In genomic region chrX:72181178-72182125, GRCh38 we compare ENCODE assay signal across 8 cellular contexts. TPM values are rescaled to one million over a fixed set of nuclear protein-coding genes. Genes with fewer than 3 reads are reported as not detected.
DNase-seq lines count a peak whose midpoint lies in the region; ATAC-seq lines count a peak whose summit lies in the region.

PIN4 (plus strand) TSS chrX:72181757; CDS start chrX:72181786, 29 bp downstream.

- no peak within 1 kb of the TSS for H2AFZ ChIP-seq in mesenchymal stem cell (ENCODE audit: low read depth, low read length)

- H3K9ac ChIP-seq in endocrine pancreas (ENCODE audit: control insufficient read depth, insufficient read depth, low read length) (peak within 1 kb of the TSS; percentile 73), mesenchymal stem cell (ENCODE audit: low read length) (peak within 1 kb of the TSS; percentile 98)

- H3K36me3 ChIP-seq in endocrine pancreas (ENCODE audit: control insufficient read depth, insufficient read depth, low read length) (no peaks in the 10 kb centered on the region), mesenchymal stem cell (ENCODE audit: control insufficient read depth in 1 of 2, insufficient read depth in 2 of 2, low read depth in 1 of 2, low read length in 2 of 2) (peaks cover 0 to 4% of the 10 kb centered on the region in 2 experiments)

- H3K4me3 ChIP-seq in endocrine pancreas (ENCODE audit: control insufficient read depth, insufficient read depth, low read length) (peak within 1 kb of the TSS; percentile 84), mesenchymal stem cell (ENCODE audit: insufficient read depth in 1 of 2, low read depth in 1 of 2, low read length in 2 of 2) (peak within 1 kb of the TSS; percentile 85 to 88)

- H3K27me3 ChIP-seq in endocrine pancreas (ENCODE audit: control insufficient read depth, insufficient read depth, low read length), result no peaks in the 10 kb centered on the region
- H3K27me3 ChIP-seq in mesenchymal stem cell (ENCODE audit: control insufficient read depth in 1 of 2, insufficient read depth in 1 of 2, low read length in 2 of 2), result peaks cover 0 to 19% of the 10 kb centered on the region in 2 experiments

- H3K18ac ChIP-seq in mesenchymal stem cell (ENCODE audit: low read depth in 1 of 2, low read length in 2 of 2), result peak within 1 kb of the TSS; percentile 83 to 85

- no peak within 1 kb of the TSS for H2BK5ac ChIP-seq in mesenchymal stem cell (ENCODE audit: low read depth, low read length, poor library complexity, severe bottlenecking)

- peak within 1 kb of the TSS; percentile 85 for H4K8ac ChIP-seq in mesenchymal stem cell (ENCODE audit: low read length)

- H2BK15ac ChIP-seq in mesenchymal stem cell (ENCODE audit: low read depth, poor library complexity, severe bottlenecking), result no peak within 1 kb of the TSS

- H3K79me1 ChIP-seq in mesenchymal stem cell (replicated peaks; ENCODE audit: low read length, poor library complexity, severe bottlenecking), result peaks cover 5% of the 10 kb centered on the region

- H3K23ac ChIP-seq in mesenchymal stem cell (ENCODE audit: low read length in 2 of 2), result no peak within 1 kb of the TSS

- no peak within 1 kb of the TSS for H2BK12ac ChIP-seq in mesenchymal stem cell (ENCODE audit: low read length in 2 of 2)

- H3K9me3 ChIP-seq in endocrine pancreas (ENCODE audit: control insufficient read depth, low read length) (no peaks in the 10 kb centered on the region), mesenchymal stem cell (ENCODE audit: control insufficient read depth, low read length) (no peaks in the 10 kb centered on the region)

- no peak within 1 kb of the TSS for H3K14ac ChIP-seq in mesenchymal stem cell (ENCODE audit: low read length in 2 of 2)

- peak; percentile 90 for ATAC-seq in GM21367 (IDR thresholded peaks at IDR 0.05; ENCODE audit: unreplicated experiment)

- H3K4ac ChIP-seq in mesenchymal stem cell (ENCODE audit: low read depth in 1 of 2, low read length in 2 of 2), result peak within 1 kb of the TSS in 1 of 2 experiments; percentile 51

- DNase-seq in COLO668 (lab: John Stamatoyannopoulos, UW; ENCODE audit: unreplicated experiment) (peak; percentile 95), HT1080 (ENCODE audit: low read depth) (peak; percentile 98), NOMO-1 (lab: John Stamatoyannopoulos, UW; ENCODE audit: unreplicated experiment in 2 of 2) (peak; percentile 86 to 88), mesenchymal stem cell (peak; percentile 97)
- peak; percentile 65 to 69 for DNase-seq in activated CD8-positive, alpha-beta memory T cell treated with anti-CD3 and anti-CD28 coated beads for 4 hours (ENCODE audit: low read depth in 2 of 2)
- DNase-seq in stimulated activated CD8-positive, alpha-beta memory T cell treated with anti-CD3 and anti-CD28 coated beads, Interleukin-12 subunit alpha, Interleukin-12 subunit beta, amount 100 ng/mL, for 4 hours (ENCODE audit: low read depth), result peak; percentile 63

- peak within 1 kb of the TSS; percentile 21 for H2AK5ac ChIP-seq in mesenchymal stem cell (ENCODE audit: low read length, severe bottlenecking)

- no peak within 1 kb of the TSS for H2BK120ac ChIP-seq in mesenchymal stem cell (ENCODE audit: low read depth, low read length)

- WGBS in mesenchymal stem cell, result under 1% methylated on average over 40 of the region's 46 CpGs

- H3K27ac ChIP-seq in mesenchymal stem cell (ENCODE audit: low read length, poor library complexity, severe bottlenecking), result peak within 1 kb of the TSS; percentile 90

- H3K4me1 ChIP-seq in endocrine pancreas (ENCODE audit: control insufficient read depth, insufficient read depth, low read length), result peaks cover 4% of the 10 kb centered on the region
- H3K4me1 ChIP-seq in mesenchymal stem cell (ENCODE audit: control insufficient read depth, insufficient read depth, low read depth, low read length), result peaks cover 2% of the 10 kb centered on the region

- peak within 1 kb of the TSS; percentile 80 for H4K91ac ChIP-seq in mesenchymal stem cell (ENCODE audit: low read length)

- peak within 1 kb of the TSS; percentile 56 for H3K4me2 ChIP-seq in mesenchymal stem cell (ENCODE audit: low read length, poor library complexity, severe bottlenecking)

RNA-seq across cellular contexts. Expression of gene PIN4, which starts in this region (rescaled TPM):
- 11.2 and 14.3 TPM in 2 replicates for total RNA-seq in HT1080 (2014; rRNA removed; shearing (Covaris generic))
- polyA plus RNA-seq in HT1080 (2015; cell fraction: cytosol; rRNA removed), result 8.3 and 12.0 TPM in 2 replicates
- polyA plus RNA-seq in HT1080 (2015; cell fraction: nucleus; rRNA removed), result 4.0 and 4.9 TPM in 2 replicates
- polyA plus RNA-seq in mesenchymal stem cell (2013, experiment 1 of 2), result 26.3 TPM
- 24.5 TPM for polyA plus RNA-seq in mesenchymal stem cell (2013, experiment 2 of 2)

Comparison
In these comparisons a context has a peak if more than half of its experiments do, and no peak if none do; other contexts are left out.
1. Peak in every context shown above with its lines: DNase-seq, ATAC-seq, H3K4me3 ChIP-seq and H3K27ac ChIP-seq.